In genomic region chr2:20596193-20596972, GRCh38 we compare ENCODE assay signal across 8 cellular contexts. TPM values are rescaled to one million over a fixed set of nuclear protein-coding genes. Genes with fewer than 3 reads are reported as not detected.
DNase-seq lines count a peak whose midpoint lies in the region; ATAC-seq and TF ChIP-seq lines count a peak whose summit lies in the region.

No MANE protein-coding gene starts in this region.

- H3K27ac Mint-ChIP-seq in naive thymus-derived CD4-positive, alpha-beta T cell = peak overlapping the region in 3 of 9 donors; percentile 7 to 55 (median 52)

- no peak overlapping the region for H2AFZ ChIP-seq in parathyroid adenoma

- H3K4me2 ChIP-seq in parathyroid adenoma (ENCODE audit: low read length) = no peak overlapping the region

- ATAC-seq in GM19023 (IDR thresholded peaks at IDR 0.05; ENCODE audit: unreplicated experiment) = peak; percentile 1
- ATAC-seq in HG03354 (IDR thresholded peaks at IDR 0.05; ENCODE audit: poor library complexity, severe bottlenecking, unreplicated experiment) = peak; percentile 18
- ATAC-seq in GM21526 (IDR thresholded peaks at IDR 0.05; ENCODE audit: low FRiP score, unreplicated experiment) = no peak
- no peak for ATAC-seq in naive thymus-derived CD4-positive, alpha-beta T cell
- no peak for ATAC-seq in activated CD4-positive, CD25-positive, alpha-beta regulatory T cell treated with anti-CD3 and anti-CD28 coated beads, Interleukin-2, amount 50 U/mL, for 24 hours

- H3K9me3 ChIP-seq in parathyroid adenoma (ENCODE audit: control insufficient read depth, low read length) = no peaks in the 10 kb centered on the region
- H3K9me3 ChIP-seq in naive thymus-derived CD4-positive, alpha-beta T cell (ENCODE audit: control insufficient read depth in 2 of 3, low read length in 3 of 3) = no peaks in the 10 kb centered on the region

- no peaks in the 10 kb centered on the region for H3K9me3 Mint-ChIP-seq in naive thymus-derived CD4-positive, alpha-beta T cell

- no peaks in the 10 kb centered on the region for H3K36me3 ChIP-seq in parathyroid adenoma (ENCODE audit: control insufficient read depth, insufficient read depth, low read length)
- no peaks in the 10 kb centered on the region for H3K36me3 ChIP-seq in naive thymus-derived CD4-positive, alpha-beta T cell (ENCODE audit: control insufficient read depth in 2 of 3, insufficient read depth in 3 of 3, low read length in 3 of 3)

- H3K9ac ChIP-seq in parathyroid adenoma = no peak overlapping the region

- intact Hi-C loops in naive thymus-derived CD4-positive, alpha-beta T cell (cut with micrococcal nuclease) = no loop called here

- CTCF ChIA-PET in naive thymus-derived CD4-positive, alpha-beta T cell (lab: Charles Lee) = no interaction called here

- peak overlapping the region; percentile 61 for H3K27ac ChIP-seq in parathyroid adenoma
- H3K27ac ChIP-seq in naive thymus-derived CD4-positive, alpha-beta T cell (ENCODE audit: low read depth, low read length) = no peak overlapping the region

- H3K27me3 ChIP-seq in parathyroid adenoma (ENCODE audit: control insufficient read depth, insufficient read depth, low read length) = no peaks in the 10 kb centered on the region
- H3K27me3 ChIP-seq in naive thymus-derived CD4-positive, alpha-beta T cell (ENCODE audit: control insufficient read depth in 2 of 2, insufficient read depth in 2 of 2, low read length in 2 of 2) = no peaks in the 10 kb centered on the region

- peaks cover 0 to 5% (median 0%) of the 10 kb centered on the region in 5 donors for H3K36me3 Mint-ChIP-seq in naive thymus-derived CD4-positive, alpha-beta T cell

- no peak for TF ChIP-seq CTCF in parathyroid adenoma (IDR thresholded peaks at IDR 0.05)

- H3K4me3 ChIP-seq in parathyroid adenoma (ENCODE audit: low read depth, low read length) = no peak overlapping the region
- H3K4me3 ChIP-seq in naive thymus-derived CD4-positive, alpha-beta T cell (ENCODE audit: low read length) = no peak overlapping the region

- H3K27me3 Mint-ChIP-seq in naive thymus-derived CD4-positive, alpha-beta T cell = no peaks in the 10 kb centered on the region

- peaks cover 2% of the 10 kb centered on the region for H3K79me2 ChIP-seq in parathyroid adenoma

- peaks cover 10% of the 10 kb centered on the region for H3K4me1 ChIP-seq in parathyroid adenoma
- no peaks in the 10 kb centered on the region for H3K4me1 ChIP-seq in naive thymus-derived CD4-positive, alpha-beta T cell (ENCODE audit: control insufficient read depth in 2 of 2, insufficient read depth in 2 of 2, low read length in 2 of 2)

- POLR2A ChIA-PET in naive thymus-derived CD4-positive, alpha-beta T cell (lab: Charles Lee) = no interaction called here

- peaks cover 0 to 12% (median 4%) of the 10 kb centered on the region in 7 donors for H3K4me1 Mint-ChIP-seq in naive thymus-derived CD4-positive, alpha-beta T cell

- DNase-seq in cerebellar cortex (ENCODE audit: low spot score) (peak; percentile 83), A172 (ENCODE audit: low spot score) (no peak)
- no peak for DNase-seq in naive thymus-derived CD4-positive, alpha-beta T cell

- H3K4me3 Mint-ChIP-seq in naive thymus-derived CD4-positive, alpha-beta T cell = no peak overlapping the region

RNA-seq across cellular contexts. Expression of gene HS1BP3, which starts 54.5 kb away (rescaled TPM):
- total RNA-seq in naive thymus-derived CD4-positive, alpha-beta T cell = 10 to 100 TPM; 12.0 to 19.0 (median 18.3) TPM
- 10 to 100 TPM; 13.8 to 17.3 TPM for polyA plus RNA-seq in naive thymus-derived CD4-positive, alpha-beta T cell
- 32.3 and 43.9 TPM in 2 replicates for total RNA-seq in A172 (2014; rRNA removed; shearing (Covaris generic))

Comparison
In these comparisons a context has a peak if more than half of its experiments do, and no peak if none do; other contexts are left out.
1. ATAC-seq: peak in GM19023 (single experiment) and HG03354 (single experiment); none in GM21526 (single experiment), naive thymus-derived CD4-positive, alpha-beta T cell (single experiment) and activated CD4-positive, CD25-positive, alpha-beta regulatory T cell treated with anti-CD3 and anti-CD28 coated beads, Interleukin-2, amount 50 U/mL, for 24 hours (0 of 2).